ENCODE assay signal across 20 cellular contexts in the genomic region with DNA sequence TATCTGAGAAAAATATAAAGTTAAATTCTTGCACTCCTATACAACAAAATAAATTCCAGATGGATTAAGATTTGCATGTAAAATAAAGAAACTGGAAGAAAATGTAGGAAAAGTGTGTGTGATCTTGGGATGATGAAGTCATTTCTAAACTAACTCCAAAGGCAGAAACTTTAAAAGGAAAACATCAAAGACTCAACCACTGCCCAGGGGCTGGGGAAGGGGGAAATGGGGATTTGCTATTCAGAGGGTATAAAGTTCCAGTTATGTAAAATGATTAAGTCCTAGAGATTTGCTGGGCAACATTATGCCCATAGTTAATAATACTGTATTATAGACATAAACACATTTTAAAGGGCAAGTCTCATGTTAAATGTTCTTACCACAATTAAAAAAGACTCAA.
DNase-seq lines count a peak whose midpoint lies in the region; ATAC-seq, FAIRE-seq and TF ChIP-seq lines count a peak whose summit lies in the region.
"Had no signal": no experiment of that assay in that cellular context is flagged by ENCODE, and none has a peak within 500 bp of the region (broad histone marks: within the 10 kb centered on the region; RNA-seq: fewer than 3 reads in every experiment).

No MANE protein-coding gene starts in this region.

- TF ChIP-seq RAD21 in HepG2 (CRISPR knock-in tag; IDR thresholded peaks at IDR 0.05), result no peak

- no peaks in the 10 kb centered on the region for H3K36me3 ChIP-seq in HepG2 (replicated peaks in 1 of 2; ENCODE audit: control insufficient read depth in 1 of 2, insufficient read depth in 2 of 2, low read length in 2 of 2)
- H3K36me3 ChIP-seq in right lobe of liver, result no peaks in the 10 kb centered on the region
- no peaks in the 10 kb centered on the region for H3K36me3 ChIP-seq in smooth muscle cell (ENCODE audit: low read depth)
- H3K36me3 ChIP-seq: HAP-1 had no signal

- H3K9me3 ChIP-seq in HepG2 (ENCODE audit: low read length) (no peaks in the 10 kb centered on the region), right lobe of liver (no peaks in the 10 kb centered on the region), smooth muscle cell (replicated peaks; ENCODE audit: low read depth) (no peaks in the 10 kb centered on the region)
- H3K9me3 ChIP-seq: HAP-1 had no signal

- H3K4me1 ChIP-seq in HepG2 (ENCODE audit: insufficient read depth, low read length) (peaks cover 70% of the 10 kb centered on the region), right lobe of liver (no peaks in the 10 kb centered on the region), smooth muscle cell (ENCODE audit: low read depth) (peaks cover 6% of the 10 kb centered on the region)
- H3K4me1 ChIP-seq: HAP-1 had no signal

- POLR2A ChIA-PET in HepG2 (lab: Yijun Ruan, JAX), result interaction anchor here (1.7 kb wide), 1 partner anchor 42 kb away, joined by 4 read pairs; no protein-coding TSS in a partner anchor

- DNase-seq in HepG2 (ENCODE audit: low spot score) (no peak), right lobe of liver (no peak), fibroblast of peridontal ligament (ENCODE audit: extremely low read depth) (peak; percentile 13), smooth muscle cell (lab: John Stamatoyannopoulos, UW; ENCODE audit: unreplicated experiment) (no peak), NCI-H345 (lab: John Stamatoyannopoulos, UW) (no peak), NCI-H187 treated with DMSO at 0.1 percent for 48 hours (lab: John Stamatoyannopoulos, UW) (no peak)
- DNase-seq: C1 segment of cervical spinal cord; Calu3; CD4-positive, alpha-beta memory T cell; COR-L47; DMS79; EL; GDM1; GOT3; HFFc6 had no signal

- in situ Hi-C loops in HepG2 (cut with HindIII; ENCODE audit: extremely low pct_ligation_motif_present, low pct_unique_long_range_greater_than_20kb), result no loop called here

- FAIRE-seq in HepG2 (lab: Jason Lieb, UNC), result no peak
- FAIRE-seq: GM12878, GM19239, H54 had no signal

- no peak for TF ChIP-seq POLR2A in HepG2 (IDR thresholded peaks at IDR 0.05; ENCODE audit: insufficient read depth in 1 of 2, low read depth in 2 of 2, low read length in 2 of 2)
- TF ChIP-seq POLR2A in right lobe of liver (IDR thresholded peaks at IDR 0.05), result no peak

- no TSS peak for BruUV-seq in HepG2 (replicated peaks; lab: Mats Ljungman, UMichigan)

- TF ChIP-seq CTCF in HepG2 (CRISPR knock-in tag; IDR thresholded peaks at IDR 0.05) (no peak), right lobe of liver (IDR thresholded peaks at IDR 0.05) (no peak), smooth muscle cell (IDR thresholded peaks at IDR 0.05; ENCODE audit: borderline replicate concordance, insufficient read depth, poor library complexity, severe bottlenecking) (no peak)

- peak in 1 of 2 experiments; percentile 54; a peak in 1 of 4 replicates for TF ChIP-seq EP300 in HepG2 (IDR thresholded peaks at IDR 0.05; ENCODE audit: low read depth in 2 of 2, low read length in 2 of 2)
- no peak for TF ChIP-seq EP300 in HepG2 (CRISPR knock-in tag; IDR thresholded peaks at IDR 0.05; ENCODE audit: borderline replicate concordance)

- H3K4me2 ChIP-seq in HepG2 (ENCODE audit: low read depth, low read length) (peak overlapping the region; percentile 8; the same call in 1 of the 2 replicates), smooth muscle cell (peak overlapping the region; percentile 17)

- H3K27ac ChIP-seq in HepG2 (ENCODE audit: extremely low read length, insufficient read depth, low read length), result no peak overlapping the region
- H3K27ac ChIP-seq in right lobe of liver, result no peak overlapping the region
- H3K27ac ChIP-seq in smooth muscle cell (ENCODE audit: low read depth), result no peak overlapping the region

- CTCF ChIA-PET in HepG2 (lab: Yijun Ruan, JAX; ENCODE audit: low intra/inter-chr PET ratio, low total read pairs), result no interaction called here

- no peaks in the 10 kb centered on the region for H3F3A ChIP-seq in smooth muscle cell (ENCODE audit: low read depth)

- H3K27me3 ChIP-seq in HepG2 (ENCODE audit: control insufficient read depth in 1 of 2, insufficient read depth in 2 of 2, low read length in 2 of 2) (no peaks in the 10 kb centered on the region), right lobe of liver (no peaks in the 10 kb centered on the region), smooth muscle cell (ENCODE audit: low read depth) (no peaks in the 10 kb centered on the region)

- H4K20me1 ChIP-seq in HepG2 (ENCODE audit: insufficient read depth, low read length) (no peaks in the 10 kb centered on the region), smooth muscle cell (ENCODE audit: low read depth) (no peaks in the 10 kb centered on the region)

- no peak overlapping the region for H3K9ac ChIP-seq in HepG2 (ENCODE audit: insufficient read depth, low read depth, low read length)
- H3K9ac ChIP-seq in smooth muscle cell (ENCODE audit: low read depth), result no peak overlapping the region

- ATAC-seq in HepG2 (no peak), right lobe of liver (no peak), HG02973 (IDR thresholded peaks at IDR 0.05; ENCODE audit: unreplicated experiment) (no peak)
- ATAC-seq: GM12878 had no signal

- intact Hi-C loops in HepG2 (cut with micrococcal nuclease; ENCODE audit: unreplicated experiment), result loop anchor here (10.0 kb wide), 1 partner anchor 151 kb away; no protein-coding TSS in a partner anchor
- intact Hi-C loops in right lobe of liver (cut with DNase I), result no loop called here

- peaks cover 12% of the 10 kb centered on the region for H3K79me2 ChIP-seq in HepG2 (ENCODE audit: insufficient read depth, low read length)
- H3K79me2 ChIP-seq in smooth muscle cell (ENCODE audit: low read depth), result no peaks in the 10 kb centered on the region

- H3K4me3 ChIP-seq in HepG2 (replicated peaks in 1 of 3; ENCODE audit: insufficient read depth in 1 of 3, low read depth in 2 of 3, low read length in 3 of 3) (no peak overlapping the region), right lobe of liver (no peak overlapping the region), smooth muscle cell (no peak overlapping the region)
- H3K4me3 ChIP-seq: GM12878, HAP-1 had no signal

- no peak overlapping the region for H2AFZ ChIP-seq in HepG2 (ENCODE audit: low read length)
- no peak overlapping the region for H2AFZ ChIP-seq in smooth muscle cell (ENCODE audit: low read depth)

TF ChIP-seq in HepG2, 621 proteins besides CTCF, POLR2A, EP300 and RAD21 (continues in another document):
- peak; percentile 48; the same call in 1 of the 2 replicates for TF ChIP-seq MED1 (CRISPR knock-in tag; IDR thresholded peaks at IDR 0.05)
- TF ChIP-seq HMG20A (CRISPR knock-in tag; IDR thresholded peaks at IDR 0.05; ENCODE audit: borderline replicate concordance), result peak; percentile 12; the same call in 1 of the 2 replicates
- no peak for TF ChIP-seq KAT2B (IDR thresholded peaks at IDR 0.05; ENCODE audit: borderline replicate concordance, low read depth, low read length)
- TF ChIP-seq GATAD2A (CRISPR knock-in tag; IDR thresholded peaks at IDR 0.05), result 0 out of 2 replicates have a peak, but pooled peaks have one; percentile 21
- TF ChIP-seq HOXD1 (CRISPR knock-in tag; IDR thresholded peaks at IDR 0.05), result no peak
- TF ChIP-seq SMC3 (IDR thresholded peaks at IDR 0.05; ENCODE audit: low read length), result no peak
- TF ChIP-seq TCF7 (IDR thresholded peaks at IDR 0.05; ENCODE audit: low read depth), result peak; percentile 72
- no peak for TF ChIP-seq ZNF260 (CRISPR knock-in tag; IDR thresholded peaks at IDR 0.05; ENCODE audit: borderline replicate concordance, low read depth)
- no peak for TF ChIP-seq ZBTB38 (CRISPR knock-in tag; IDR thresholded peaks at IDR 0.05)
- no peak for TF ChIP-seq ZNF354B (CRISPR knock-in tag; IDR thresholded peaks at IDR 0.05)
- TF ChIP-seq, protein P1, sequence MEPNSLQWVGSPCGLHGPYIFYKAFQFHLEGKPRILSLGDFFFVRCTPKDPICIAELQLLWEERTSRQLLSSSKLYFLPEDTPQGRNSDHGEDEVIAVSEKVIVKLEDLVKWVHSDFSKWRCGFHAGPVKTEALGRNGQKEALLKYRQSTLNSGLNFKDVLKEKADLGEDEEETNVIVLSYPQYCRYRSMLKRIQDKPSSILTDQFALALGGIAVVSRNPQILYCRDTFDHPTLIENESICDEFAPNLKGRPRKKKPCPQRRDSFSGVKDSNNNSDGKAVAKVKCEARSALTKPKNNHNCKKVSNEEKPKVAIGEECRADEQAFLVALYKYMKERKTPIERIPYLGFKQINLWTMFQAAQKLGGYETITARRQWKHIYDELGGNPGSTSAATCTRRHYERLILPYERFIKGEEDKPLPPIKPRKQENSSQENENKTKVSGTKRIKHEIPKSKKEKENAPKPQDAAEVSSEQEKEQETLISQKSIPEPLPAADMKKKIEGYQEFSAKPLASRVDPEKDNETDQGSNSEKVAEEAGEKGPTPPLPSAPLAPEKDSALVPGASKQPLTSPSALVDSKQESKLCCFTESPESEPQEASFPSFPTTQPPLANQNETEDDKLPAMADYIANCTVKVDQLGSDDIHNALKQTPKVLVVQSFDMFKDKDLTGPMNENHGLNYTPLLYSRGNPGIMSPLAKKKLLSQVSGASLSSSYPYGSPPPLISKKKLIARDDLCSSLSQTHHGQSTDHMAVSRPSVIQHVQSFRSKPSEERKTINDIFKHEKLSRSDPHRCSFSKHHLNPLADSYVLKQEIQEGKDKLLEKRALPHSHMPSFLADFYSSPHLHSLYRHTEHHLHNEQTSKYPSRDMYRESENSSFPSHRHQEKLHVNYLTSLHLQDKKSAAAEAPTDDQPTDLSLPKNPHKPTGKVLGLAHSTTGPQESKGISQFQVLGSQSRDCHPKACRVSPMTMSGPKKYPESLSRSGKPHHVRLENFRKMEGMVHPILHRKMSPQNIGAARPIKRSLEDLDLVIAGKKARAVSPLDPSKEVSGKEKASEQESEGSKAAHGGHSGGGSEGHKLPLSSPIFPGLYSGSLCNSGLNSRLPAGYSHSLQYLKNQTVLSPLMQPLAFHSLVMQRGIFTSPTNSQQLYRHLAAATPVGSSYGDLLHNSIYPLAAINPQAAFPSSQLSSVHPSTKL (CRISPR knock-in tag; IDR thresholded peaks at IDR 0.05), result peak; percentile 36; the same call in 1 of the 2 replicates
- TF ChIP-seq, protein P2, sequence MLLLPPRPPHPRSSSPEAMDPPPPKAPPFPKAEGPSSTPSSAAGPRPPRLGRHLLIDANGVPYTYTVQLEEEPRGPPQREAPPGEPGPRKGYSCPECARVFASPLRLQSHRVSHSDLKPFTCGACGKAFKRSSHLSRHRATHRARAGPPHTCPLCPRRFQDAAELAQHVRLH (CRISPR knock-in tag; IDR thresholded peaks at IDR 0.05; ENCODE audit: borderline replicate concordance, low read depth), result no peak
- no peak for TF ChIP-seq ZNF589 (CRISPR knock-in tag; conservative IDR thresholded peaks at IDR 0.05)
